In genomic region chr1:183089025-183089639, GRCh38 we compare ENCODE assay signal across 18 cellular contexts.
A peak's percentile ranks its signal among the peaks of the same experiment; 100 is the strongest.
DNase-seq lines count a peak whose midpoint lies in the region; ATAC-seq and TF ChIP-seq lines count a peak whose summit lies in the region.
"Had no signal": no experiment of that assay in that cellular context is flagged by ENCODE, and none has a peak within 500 bp of the region (broad histone marks: within the 10 kb centered on the region; RNA-seq: fewer than 3 reads in every experiment).

No MANE protein-coding gene starts in this region.

- H3K27ac Mint-ChIP-seq in osteocyte (ENCODE audit: unreplicated experiment) = no peak overlapping the region
- H3K27ac Mint-ChIP-seq: activated CD4-positive, alpha-beta T cell treated with anti-CD3 and anti-CD28 coated beads, Interleukin-2, amount 10 ng/mL, durations not matched to agents 7 days and 5 days; CD4-positive, alpha-beta T cell; naive thymus-derived CD4-positive, alpha-beta T cell had no signal

- no peak for ATAC-seq in gastroesophageal sphincter
- peak; percentile 56 for ATAC-seq in upper lobe of right lung
- ATAC-seq: heart left ventricle; naive thymus-derived CD4-positive, alpha-beta T cell had no signal

- H3K36me3 ChIP-seq in gastroesophageal sphincter (no peaks in the 10 kb centered on the region), upper lobe of right lung (no peaks in the 10 kb centered on the region)
- H3K36me3 ChIP-seq: heart left ventricle had no signal

- H3K36me3 Mint-ChIP-seq in osteocyte (ENCODE audit: unreplicated experiment) = peaks cover 2% of the 10 kb centered on the region
- H3K36me3 Mint-ChIP-seq: naive thymus-derived CD4-positive, alpha-beta T cell had no signal

- no peaks in the 10 kb centered on the region for H3K9me3 Mint-ChIP-seq in osteocyte (ENCODE audit: unreplicated experiment)
- H3K9me3 Mint-ChIP-seq: activated CD4-positive, alpha-beta T cell treated with anti-CD3 and anti-CD28 coated beads, Interleukin-2, amount 10 ng/mL, durations not matched to agents 7 days and 5 days; CD4-positive, alpha-beta T cell had no signal

- TF ChIP-seq CTCF in gastroesophageal sphincter (IDR thresholded peaks at IDR 0.05) = no peak
- TF ChIP-seq CTCF in upper lobe of right lung (IDR thresholded peaks at IDR 0.05) = no peak
- TF ChIP-seq CTCF in osteocyte (IDR thresholded peaks at IDR 0.05) = no peak

- no peaks in the 10 kb centered on the region for H3K27me3 Mint-ChIP-seq in osteocyte (ENCODE audit: unreplicated experiment)

- no peaks in the 10 kb centered on the region for H3K27me3 ChIP-seq in gastroesophageal sphincter
- H3K27me3 ChIP-seq in upper lobe of right lung = no peaks in the 10 kb centered on the region
- H3K27me3 ChIP-seq: heart left ventricle had no signal

- H3K4me1 ChIP-seq in gastroesophageal sphincter (peaks cover 27 to 95% (median 28%) of the 10 kb centered on the region in 3 donors), upper lobe of right lung (peaks cover 36% of the 10 kb centered on the region)

- H3K4me1 Mint-ChIP-seq in osteocyte (ENCODE audit: unreplicated experiment) = peaks cover 54% of the 10 kb centered on the region
- H3K4me1 Mint-ChIP-seq: activated CD4-positive, alpha-beta T cell treated with anti-CD3 and anti-CD28 coated beads, Interleukin-2, amount 10 ng/mL, durations not matched to agents 7 days and 5 days had no signal

- H3K4me3 Mint-ChIP-seq in osteocyte (ENCODE audit: unreplicated experiment) = no peak overlapping the region
- H3K4me3 Mint-ChIP-seq: activated CD4-positive, alpha-beta T cell treated with anti-CD3 and anti-CD28 coated beads, Interleukin-2, amount 10 ng/mL, durations not matched to agents 7 days and 5 days; CD4-positive, alpha-beta T cell; naive thymus-derived CD4-positive, alpha-beta T cell had no signal

- H3K4me3 ChIP-seq in gastroesophageal sphincter (no peak overlapping the region), upper lobe of right lung (no peak overlapping the region)
- H3K4me3 ChIP-seq: coronary artery, heart left ventricle had no signal

- TF ChIP-seq EP300 in gastroesophageal sphincter (IDR thresholded peaks at IDR 0.05) = no peak

- intact Hi-C loops in upper lobe of right lung (cut with DNase I) = no loop called here

- TF ChIP-seq POLR2A in gastroesophageal sphincter (IDR thresholded peaks at IDR 0.05) = no peak

- no peaks in the 10 kb centered on the region for H3K9me3 ChIP-seq in gastroesophageal sphincter
- H3K9me3 ChIP-seq in upper lobe of right lung = no peaks in the 10 kb centered on the region
- H3K9me3 ChIP-seq: heart left ventricle had no signal

- H3K27ac ChIP-seq in gastroesophageal sphincter (peak overlapping the region in 3 of 4 donors; percentile 51 to 80 (median 72)), upper lobe of right lung (no peak overlapping the region)
- H3K27ac ChIP-seq: coronary artery had no signal

- DNase-seq in HT-29 (ENCODE audit: low spot score) (peak; percentile 86), NCI-H2171 (lab: John Stamatoyannopoulos, UW) (peak; percentile 64), upper lobe of right lung (no peak), osteocyte (ENCODE audit: extremely low spot score, unreplicated experiment) (no peak), hepatic stellate cell (ENCODE audit: low spot score) (no peak), NCI-H2081 treated with DMSO at 0.1 percent for 48 hours (lab: John Stamatoyannopoulos, UW) (no peak)
- DNase-seq: activated CD4-positive, alpha-beta T cell treated with anti-CD3 and anti-CD28 coated beads, Interleukin-2, amount 10 ng/mL, durations not matched to agents 7 days and 5 days; activated T-cell treated with anti-CD3 and anti-CD28 coated beads, Interleukin-2, amount 50 U/mL, for 48 hours; CD4-positive, alpha-beta T cell; erythroblast; heart left ventricle; naive thymus-derived CD4-positive, alpha-beta T cell; retina; Right ventricle myocardium superior; stimulated activated CD4-positive, alpha-beta T cell treated with anti-CD3 and anti-CD28 coated beads, Interleukin-2, amount 100 ng/mL, for 48 hours; T-helper 9 cell had no signal

- 62 to 88% methylated on average over 3 of the region's 3 CpGs for WGBS in gastroesophageal sphincter (ENCODE audit: low coverage in 1 of 2), 2 donors

Comparison
In these comparisons a context has a peak if more than half of its experiments do, and no peak if none do; other contexts are left out.
1. DNase-seq: peak in HT-29 (single experiment) and NCI-H2171 (single experiment); none in upper lobe of right lung (single experiment), osteocyte (single experiment), hepatic stellate cell (single experiment) and NCI-H2081 treated with DMSO at 0.1 percent for 48 hours (single experiment).